ENCODE assay signal across 15 cellular contexts in genomic region chr2:119929537-119929936, GRCh38.
A peak's percentile ranks its signal among the peaks of the same experiment; 100 is the strongest.
DNase-seq lines count a peak whose midpoint lies in the region; ATAC-seq, FAIRE-seq and TF ChIP-seq lines count a peak whose summit lies in the region.
"Had no signal": no experiment of that assay in that cellular context is flagged by ENCODE, and none has a peak within 500 bp of the region (broad histone marks: within the 10 kb centered on the region; RNA-seq: fewer than 3 reads in every experiment).

No MANE protein-coding gene starts in this region.

- H3K4me1 Mint-ChIP-seq in activated naive CD4-positive, alpha-beta T cell treated with anti-CD3 and anti-CD28 coated beads, Interleukin-2, amount 50 U/mL, for 24 hours, result peaks cover 83% of the 10 kb centered on the region
- H3K4me1 Mint-ChIP-seq in activated CD4-positive, alpha-beta T cell treated with anti-CD3 and anti-CD28 coated beads, Interleukin-2, amount 10 ng/mL, durations not matched to agents 7 days and 5 days, result peaks cover 61% of the 10 kb centered on the region
- H3K4me1 Mint-ChIP-seq in effector memory CD8-positive, alpha-beta T cell (ENCODE audit: low read depth in 2 of 2), result peaks cover 28 to 51% of the 10 kb centered on the region in 2 donors

- no peak overlapping the region for H3K27ac ChIP-seq in upper lobe of right lung
- H3K27ac ChIP-seq: vagina had no signal

- POLR2A ChIA-PET in activated CD4-positive, alpha-beta T cell treated with anti-CD3 and anti-CD28 coated beads, Interleukin-2, amount 10 ng/mL, durations not matched to agents 7 days and 5 days (lab: Charles Lee), result interaction anchor here (0.6 kb wide), 2 partner anchors 11 to 1036 kb away, joined by 3 to 5 read pairs; no protein-coding TSS in a partner anchor

- H3K4me3 Mint-ChIP-seq in activated naive CD4-positive, alpha-beta T cell treated with anti-CD3 and anti-CD28 coated beads, Interleukin-2, amount 50 U/mL, for 24 hours, result peak overlapping the region; percentile 81
- H3K4me3 Mint-ChIP-seq in activated CD4-positive, alpha-beta T cell treated with anti-CD3 and anti-CD28 coated beads, Interleukin-2, amount 10 ng/mL, durations not matched to agents 7 days and 5 days, result peak overlapping the region; percentile 78
- H3K4me3 Mint-ChIP-seq in effector memory CD8-positive, alpha-beta T cell, result peak overlapping the region; percentile 93

- intact Hi-C loops in upper lobe of right lung (cut with DNase I), result no loop called here

- FAIRE-seq in urothelium cell line (lab: Jason Lieb, UNC), result no peak
- FAIRE-seq: H1 had no signal

- no peaks in the 10 kb centered on the region for H3K4me1 ChIP-seq in upper lobe of right lung
- H3K4me1 ChIP-seq: BE2C, vagina had no signal

- peaks cover 9% of the 10 kb centered on the region for H3K36me3 Mint-ChIP-seq in activated naive CD4-positive, alpha-beta T cell treated with anti-CD3 and anti-CD28 coated beads, Interleukin-2, amount 50 U/mL, for 24 hours
- H3K36me3 Mint-ChIP-seq in activated CD4-positive, alpha-beta T cell treated with anti-CD3 and anti-CD28 coated beads, Interleukin-2, amount 10 ng/mL, durations not matched to agents 7 days and 5 days (ENCODE audit: low read depth), result peaks cover 43% of the 10 kb centered on the region
- peaks cover 36% of the 10 kb centered on the region for H3K36me3 Mint-ChIP-seq in effector memory CD8-positive, alpha-beta T cell (ENCODE audit: insufficient read depth)

- peak overlapping the region; percentile 18 for H3K4me3 ChIP-seq in upper lobe of right lung
- H3K4me3 ChIP-seq: vagina had no signal

- no peaks in the 10 kb centered on the region for H3K9me3 Mint-ChIP-seq in activated naive CD4-positive, alpha-beta T cell treated with anti-CD3 and anti-CD28 coated beads, Interleukin-2, amount 50 U/mL, for 24 hours
- H3K9me3 Mint-ChIP-seq in activated CD4-positive, alpha-beta T cell treated with anti-CD3 and anti-CD28 coated beads, Interleukin-2, amount 10 ng/mL, durations not matched to agents 7 days and 5 days, result peaks cover 10% of the 10 kb centered on the region
- H3K9me3 Mint-ChIP-seq in effector memory CD8-positive, alpha-beta T cell, result no peaks in the 10 kb centered on the region

- H3K27me3 ChIP-seq in upper lobe of right lung, result no peaks in the 10 kb centered on the region
- H3K27me3 ChIP-seq: BE2C, vagina had no signal

- peak overlapping the region; percentile 95 for H3K27ac Mint-ChIP-seq in activated naive CD4-positive, alpha-beta T cell treated with anti-CD3 and anti-CD28 coated beads, Interleukin-2, amount 50 U/mL, for 24 hours
- H3K27ac Mint-ChIP-seq in activated CD4-positive, alpha-beta T cell treated with anti-CD3 and anti-CD28 coated beads, Interleukin-2, amount 10 ng/mL, durations not matched to agents 7 days and 5 days, result peak overlapping the region; percentile 98
- H3K27ac Mint-ChIP-seq in effector memory CD8-positive, alpha-beta T cell, result peak overlapping the region; percentile 93 to 96

- H3K9me3 ChIP-seq in upper lobe of right lung, result no peaks in the 10 kb centered on the region
- H3K9me3 ChIP-seq: BE2C, vagina had no signal

- CTCF ChIA-PET in activated CD4-positive, alpha-beta T cell treated with anti-CD3 and anti-CD28 coated beads, Interleukin-2, amount 10 ng/mL, durations not matched to agents 7 days and 5 days (lab: Charles Lee), result interaction anchor here (0.6 to 1.5 kb wide), 6 partner anchors 9 to 246 kb away, joined by 3 to 5 read pairs (median 3); no protein-coding TSS in a partner anchor

- no peaks in the 10 kb centered on the region for H3K27me3 Mint-ChIP-seq in activated naive CD4-positive, alpha-beta T cell treated with anti-CD3 and anti-CD28 coated beads, Interleukin-2, amount 50 U/mL, for 24 hours
- no peaks in the 10 kb centered on the region for H3K27me3 Mint-ChIP-seq in activated CD4-positive, alpha-beta T cell treated with anti-CD3 and anti-CD28 coated beads, Interleukin-2, amount 10 ng/mL, durations not matched to agents 7 days and 5 days
- no peaks in the 10 kb centered on the region for H3K27me3 Mint-ChIP-seq in effector memory CD8-positive, alpha-beta T cell

- peak; percentile 94 for ATAC-seq in effector memory CD8-positive, alpha-beta T cell (replicated peaks)
- peak; percentile 45 for ATAC-seq in upper lobe of right lung

- TF ChIP-seq CTCF in upper lobe of right lung (IDR thresholded peaks at IDR 0.05), result no peak

- no peak for DNase-seq in activated naive CD4-positive, alpha-beta T cell treated with Interleukin-2 at 50 U/mL for 16 hours
- DNase-seq in activated CD4-positive, alpha-beta T cell treated with anti-CD3 and anti-CD28 coated beads, Interleukin-2, amount 10 ng/mL, durations not matched to agents 7 days and 5 days, result peak; percentile 67
- peak; percentile 16 to 30 (median 25) for DNase-seq in effector memory CD8-positive, alpha-beta T cell
- DNase-seq in upper lobe of right lung (no peak), superior temporal gyrus (ENCODE audit: extremely low spot score) (no peak), NAMALWA (ENCODE audit: low spot score) (no peak), urothelium cell line (ENCODE audit: low spot score) (no peak)
- DNase-seq: BE2C, Karpas-422, kidney, NCI-H2029 treated with DMSO at 0.1 percent for 48 hours, NCI-H526 treated with DMSO at 0.1 percent for 48 hours had no signal

- peaks cover 8% of the 10 kb centered on the region for H3K36me3 ChIP-seq in upper lobe of right lung
- H3K36me3 ChIP-seq: BE2C had no signal

Comparison
In these comparisons a context has a peak if more than half of its experiments do, and no peak if none do; other contexts are left out.
1. DNase-seq: peak in activated CD4-positive, alpha-beta T cell treated with anti-CD3 and anti-CD28 coated beads, Interleukin-2, amount 10 ng/mL, durations not matched to agents 7 days and 5 days (single experiment) and effector memory CD8-positive, alpha-beta T cell (3 of 3); none in activated naive CD4-positive, alpha-beta T cell treated with Interleukin-2 at 50 U/mL for 16 hours (single experiment), upper lobe of right lung (single experiment), superior temporal gyrus (single experiment), NAMALWA (single experiment) and urothelium cell line (single experiment).
2. Peak in every context shown above with its lines, with median percentiles within 50 percentile points of each other: H3K27ac Mint-ChIP-seq and H3K4me3 Mint-ChIP-seq.